ENCODE assay signal across 1 cellular context in genomic region chr6:108581237-108581931, GRCh38.
TF ChIP-seq lines count a peak whose summit lies in the region.

No MANE protein-coding gene starts in this region.

TF ChIP-seq in GM23338, 12 proteins besides CTCF, POLR2A, EP300 and RAD21 (continued from another document):
- TF ChIP-seq REST (IDR thresholded peaks at IDR 0.05; ENCODE audit: unreplicated experiment) (no peak), NANOG (IDR thresholded peaks at IDR 0.05; ENCODE audit: borderline replicate concordance) (no peak), EZH2 (IDR thresholded peaks at IDR 0.05; ENCODE audit: low read depth, unreplicated experiment) (no peak), EZH2phosphoT487 (IDR thresholded peaks at IDR 0.05; ENCODE audit: unreplicated experiment) (no peak)
